Comparison of ENCODE assay signal across 11 cellular contexts in the genomic region with DNA sequence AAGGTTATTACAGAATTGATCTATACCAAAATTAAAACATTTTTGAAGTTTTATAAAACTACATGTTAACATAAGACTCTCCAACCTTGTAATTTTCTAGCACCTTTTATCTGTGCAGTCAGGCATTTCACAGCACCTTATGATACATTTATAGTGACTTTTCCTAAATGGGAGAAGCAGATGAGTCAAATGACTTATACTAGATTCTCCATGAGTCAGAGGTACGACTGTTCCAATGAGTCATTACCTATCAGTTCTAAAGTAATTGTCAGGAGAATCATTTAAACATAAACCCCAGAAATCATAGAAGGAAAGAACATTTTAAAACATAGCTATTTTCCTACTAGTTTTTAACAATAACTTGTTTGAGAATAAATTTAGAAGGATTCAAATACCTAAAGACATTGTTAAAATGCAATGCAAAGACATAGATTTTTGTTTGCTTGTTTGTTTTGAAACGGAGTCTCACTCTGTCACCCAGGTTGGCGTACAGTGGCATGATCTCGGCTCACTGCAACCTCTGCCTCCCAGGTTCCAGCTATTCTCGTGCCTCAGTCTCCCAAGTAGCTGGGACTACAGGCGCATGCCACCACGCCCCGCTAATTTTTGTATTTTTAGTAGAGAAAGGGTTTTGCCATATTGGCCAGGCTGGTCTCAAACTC. TPM values are rescaled to one million over a fixed set of nuclear protein-coding genes. Genes with fewer than 3 reads are reported as not detected.
DNase-seq lines count a peak whose midpoint lies in the region; ATAC-seq, FAIRE-seq and TF ChIP-seq lines count a peak whose summit lies in the region.
"Had no signal": no experiment of that assay in that cellular context is flagged by ENCODE, and none has a peak within 500 bp of the region (broad histone marks: within the 10 kb centered on the region; RNA-seq: fewer than 3 reads in every experiment).

No MANE protein-coding gene starts in this region.

- peak; percentile 97 for FAIRE-seq in RCC 7860 (lab: Jason Lieb, UNC)

- CTCF ChIA-PET in activated CD8-positive, alpha-beta T cell treated with anti-CD3 and anti-CD28 coated beads for 36 hours (lab: Charles Lee) = interaction anchor here (0.6 kb wide), 1 partner anchor 49 kb away, joined by 4 read pairs; no protein-coding TSS in a partner anchor
- CTCF ChIA-PET in activated CD8-positive, alpha-beta T cell treated with anti-CD3 and anti-CD28 coated beads, Interleukin-2, amount 10 ng/mL, durations not matched to agents 7 days and 5 days (lab: Charles Lee) = interaction anchor here (1.9 kb wide), 1 partner anchor 376 kb away, joined by 8 read pairs; no protein-coding TSS in a partner anchor

- ATAC-seq in activated CD8-positive, alpha-beta T cell treated with anti-CD3 and anti-CD28 coated beads for 36 hours = peak; percentile 78
- no peak for ATAC-seq in activated CD8-positive, alpha-beta T cell treated with anti-CD3 and anti-CD28 coated beads, Interleukin-2, amount 10 ng/mL, durations not matched to agents 7 days and 5 days
- peak; percentile 90 for ATAC-seq in stimulated activated effector memory CD8-positive, alpha-beta T cell treated with anti-CD3 and anti-CD28 coated beads, Interleukin-12 subunit alpha, Interleukin-12 subunit beta, amount 100 ng/mL, for 72 hours
- ATAC-seq in Right ventricle myocardium inferior = no peak
- ATAC-seq: naive thymus-derived CD4-positive, alpha-beta T cell had no signal

- peak overlapping the region; percentile 14 for H3K27ac Mint-ChIP-seq in activated CD8-positive, alpha-beta T cell treated with anti-CD3 and anti-CD28 coated beads for 36 hours
- H3K27ac Mint-ChIP-seq in activated CD8-positive, alpha-beta T cell treated with anti-CD3 and anti-CD28 coated beads, Interleukin-2, amount 10 ng/mL, durations not matched to agents 7 days and 5 days = no peak overlapping the region
- no peak overlapping the region for H3K27ac Mint-ChIP-seq in stimulated activated effector memory CD8-positive, alpha-beta T cell treated with anti-CD3 and anti-CD28 coated beads, Interleukin-12 subunit alpha, Interleukin-12 subunit beta, amount 100 ng/mL, for 72 hours
- H3K27ac Mint-ChIP-seq: naive thymus-derived CD4-positive, alpha-beta T cell had no signal

- POLR2A ChIA-PET in activated CD8-positive, alpha-beta T cell treated with anti-CD3 and anti-CD28 coated beads for 36 hours (lab: Charles Lee) = interaction anchor here (0.7 kb wide), 1 partner anchor 51 kb away, joined by 4 read pairs; no protein-coding TSS in a partner anchor
- POLR2A ChIA-PET in activated CD8-positive, alpha-beta T cell treated with anti-CD3 and anti-CD28 coated beads, Interleukin-2, amount 10 ng/mL, durations not matched to agents 7 days and 5 days (lab: Charles Lee) = no interaction called here

- H3K9me3 Mint-ChIP-seq in activated CD8-positive, alpha-beta T cell treated with anti-CD3 and anti-CD28 coated beads for 36 hours = no peaks in the 10 kb centered on the region
- H3K9me3 Mint-ChIP-seq in activated CD8-positive, alpha-beta T cell treated with anti-CD3 and anti-CD28 coated beads, Interleukin-2, amount 10 ng/mL, durations not matched to agents 7 days and 5 days (ENCODE audit: insufficient read depth) = no peaks in the 10 kb centered on the region
- H3K9me3 Mint-ChIP-seq in stimulated activated effector memory CD8-positive, alpha-beta T cell treated with anti-CD3 and anti-CD28 coated beads, Interleukin-12 subunit alpha, Interleukin-12 subunit beta, amount 100 ng/mL, for 72 hours = no peaks in the 10 kb centered on the region
- H3K9me3 Mint-ChIP-seq: naive thymus-derived CD4-positive, alpha-beta T cell had no signal

- no peak for DNase-seq in activated CD8-positive, alpha-beta T cell treated with anti-CD3 and anti-CD28 coated beads for 36 hours
- no peak for DNase-seq in activated CD8-positive, alpha-beta T cell treated with anti-CD3 and anti-CD28 coated beads, Interleukin-2, amount 10 ng/mL, durations not matched to agents 7 days and 5 days
- DNase-seq in RCC 7860 (ENCODE audit: low spot score) = peak; percentile 75
- DNase-seq in fibroblast of gingiva (ENCODE audit: low read depth) = peak; percentile 28
- DNase-seq in stimulated activated effector memory CD8-positive, alpha-beta T cell treated with anti-CD3 and anti-CD28 coated beads, Interleukin-12 subunit alpha, Interleukin-12 subunit beta, amount 100 ng/mL, for 72 hours (ENCODE audit: low spot score in 2 of 2) = no peak
- no peak for DNase-seq in ecto neural progenitor cell (ENCODE audit: low spot score)
- DNase-seq in activated gamma-delta T cell treated with Interleukin-2 at 50 U/mL for 16 hours = no peak
- no peak for DNase-seq in Right ventricle myocardium inferior (ENCODE audit: missing footprints)
- DNase-seq: naive thymus-derived CD4-positive, alpha-beta T cell; NCI-H446 treated with DMSO at 0.1 percent for 48 hours; stimulated activated CD4-positive, alpha-beta T cell treated with anti-CD3 and anti-CD28 coated beads, Interleukin-2, amount 100 ng/mL, for 48 hours had no signal

- no peaks in the 10 kb centered on the region for H3K36me3 Mint-ChIP-seq in activated CD8-positive, alpha-beta T cell treated with anti-CD3 and anti-CD28 coated beads for 36 hours (ENCODE audit: low read depth)
- H3K36me3 Mint-ChIP-seq in activated CD8-positive, alpha-beta T cell treated with anti-CD3 and anti-CD28 coated beads, Interleukin-2, amount 10 ng/mL, durations not matched to agents 7 days and 5 days (ENCODE audit: low read depth) = no peaks in the 10 kb centered on the region
- H3K36me3 Mint-ChIP-seq in stimulated activated effector memory CD8-positive, alpha-beta T cell treated with anti-CD3 and anti-CD28 coated beads, Interleukin-12 subunit alpha, Interleukin-12 subunit beta, amount 100 ng/mL, for 72 hours = no peaks in the 10 kb centered on the region

- intact Hi-C loops in activated CD8-positive, alpha-beta T cell treated with anti-CD3 and anti-CD28 coated beads for 36 hours (cut with micrococcal nuclease) = no loop called here
- intact Hi-C loops in Right ventricle myocardium inferior (cut with DNase I) = no loop called here

- peaks cover 23% of the 10 kb centered on the region for H3K4me1 Mint-ChIP-seq in activated CD8-positive, alpha-beta T cell treated with anti-CD3 and anti-CD28 coated beads for 36 hours (ENCODE audit: low read depth)
- peaks cover 14% of the 10 kb centered on the region for H3K4me1 Mint-ChIP-seq in activated CD8-positive, alpha-beta T cell treated with anti-CD3 and anti-CD28 coated beads, Interleukin-2, amount 10 ng/mL, durations not matched to agents 7 days and 5 days (ENCODE audit: low read depth)
- peaks cover 9% of the 10 kb centered on the region for H3K4me1 Mint-ChIP-seq in stimulated activated effector memory CD8-positive, alpha-beta T cell treated with anti-CD3 and anti-CD28 coated beads, Interleukin-12 subunit alpha, Interleukin-12 subunit beta, amount 100 ng/mL, for 72 hours

- TF ChIP-seq CTCF in activated CD8-positive, alpha-beta T cell treated with anti-CD3 and anti-CD28 coated beads for 36 hours (IDR thresholded peaks at IDR 0.05) = no peak

- no peak overlapping the region for H3K4me3 Mint-ChIP-seq in activated CD8-positive, alpha-beta T cell treated with anti-CD3 and anti-CD28 coated beads for 36 hours
- no peak overlapping the region for H3K4me3 Mint-ChIP-seq in activated CD8-positive, alpha-beta T cell treated with anti-CD3 and anti-CD28 coated beads, Interleukin-2, amount 10 ng/mL, durations not matched to agents 7 days and 5 days
- no peak overlapping the region for H3K4me3 Mint-ChIP-seq in stimulated activated effector memory CD8-positive, alpha-beta T cell treated with anti-CD3 and anti-CD28 coated beads, Interleukin-12 subunit alpha, Interleukin-12 subunit beta, amount 100 ng/mL, for 72 hours
- H3K4me3 Mint-ChIP-seq: naive thymus-derived CD4-positive, alpha-beta T cell had no signal

- H3K27me3 Mint-ChIP-seq in activated CD8-positive, alpha-beta T cell treated with anti-CD3 and anti-CD28 coated beads for 36 hours = no peaks in the 10 kb centered on the region
- no peaks in the 10 kb centered on the region for H3K27me3 Mint-ChIP-seq in activated CD8-positive, alpha-beta T cell treated with anti-CD3 and anti-CD28 coated beads, Interleukin-2, amount 10 ng/mL, durations not matched to agents 7 days and 5 days (ENCODE audit: low read depth)
- H3K27me3 Mint-ChIP-seq: naive thymus-derived CD4-positive, alpha-beta T cell had no signal

RNA-seq across cellular contexts. Expression of gene DMXL1, which starts 34.7 kb away (rescaled TPM):
- total RNA-seq in activated CD8-positive, alpha-beta T cell treated with anti-CD3 and anti-CD28 coated beads for 36 hours = 10 to 100 TPM; 20.8 to 23.3 TPM
- total RNA-seq in activated CD8-positive, alpha-beta T cell treated with anti-CD3 and anti-CD28 coated beads, Interleukin-2, amount 10 ng/mL, durations not matched to agents 7 days and 5 days = 10 to 100 TPM; 32.3 to 33.9 TPM
- 22.6 TPM for total RNA-seq in Right ventricle myocardium inferior

RNA-seq across cellular contexts. Expression of gene DTWD2, which starts 47.9 kb away (rescaled TPM):
- total RNA-seq in activated CD8-positive, alpha-beta T cell treated with anti-CD3 and anti-CD28 coated beads for 36 hours = 1 to 10 TPM; 5.4 to 6.7 TPM
- total RNA-seq in activated CD8-positive, alpha-beta T cell treated with anti-CD3 and anti-CD28 coated beads, Interleukin-2, amount 10 ng/mL, durations not matched to agents 7 days and 5 days = 1 to 10 TPM; 2.6 to 3.3 TPM
- total RNA-seq in Right ventricle myocardium inferior = 12.1 TPM

Comparison
In these comparisons a context has a peak if more than half of its experiments do, and no peak if none do; other contexts are left out.
1. ATAC-seq: peak in activated CD8-positive, alpha-beta T cell treated with anti-CD3 and anti-CD28 coated beads for 36 hours (single experiment) and stimulated activated effector memory CD8-positive, alpha-beta T cell treated with anti-CD3 and anti-CD28 coated beads, Interleukin-12 subunit alpha, Interleukin-12 subunit beta, amount 100 ng/mL, for 72 hours (single experiment); none in activated CD8-positive, alpha-beta T cell treated with anti-CD3 and anti-CD28 coated beads, Interleukin-2, amount 10 ng/mL, durations not matched to agents 7 days and 5 days (single experiment) and Right ventricle myocardium inferior (single experiment).
2. DNase-seq: peak in RCC 7860 (single experiment) and fibroblast of gingiva (single experiment); none in activated CD8-positive, alpha-beta T cell treated with anti-CD3 and anti-CD28 coated beads for 36 hours (single experiment), activated CD8-positive, alpha-beta T cell treated with anti-CD3 and anti-CD28 coated beads, Interleukin-2, amount 10 ng/mL, durations not matched to agents 7 days and 5 days (single experiment), stimulated activated effector memory CD8-positive, alpha-beta T cell treated with anti-CD3 and anti-CD28 coated beads, Interleukin-12 subunit alpha, Interleukin-12 subunit beta, amount 100 ng/mL, for 72 hours (0 of 2), ecto neural progenitor cell (single experiment), activated gamma-delta T cell treated with Interleukin-2 at 50 U/mL for 16 hours (single experiment) and Right ventricle myocardium inferior (single experiment).